ENCODE assay signal across 38 cellular contexts in genomic region chr21:30351534-30351933, GRCh38. TPM values are rescaled to one million over a fixed set of nuclear protein-coding genes. Genes with fewer than 3 reads are reported as not detected.
DNase-seq lines count a peak whose midpoint lies in the region; ATAC-seq, FAIRE-seq and TF ChIP-seq lines count a peak whose summit lies in the region.
"Had no signal": no experiment of that assay in that cellular context is flagged by ENCODE, and none has a peak within 500 bp of the region (broad histone marks: within the 10 kb centered on the region; RNA-seq: fewer than 3 reads in every experiment).

No MANE protein-coding gene starts in this region.

- peak; percentile 46 for FAIRE-seq in endometrium (lab: Jason Lieb, UNC)
- peak; percentile 64 for FAIRE-seq in frontal cortex (lab: Jason Lieb, UNC)
- FAIRE-seq: A204.1, A549, D721Med had no signal

- no peaks in the 10 kb centered on the region for H3K9me3 ChIP-seq in HEK293 (ENCODE audit: control insufficient read depth, insufficient read depth, low read depth, low read length)
- H3K9me3 ChIP-seq: A549, BE2C, Caco-2 had no signal

- TF ChIP-seq CTCF in HEK293 (tag by site-specific recombination; IDR thresholded peaks at IDR 0.05) (no peak), progenitor cell of endocrine pancreas (IDR thresholded peaks at IDR 0.05; ENCODE audit: unreplicated experiment) (no peak)

- H3K4me1 Mint-ChIP-seq in progenitor cell of endocrine pancreas (ENCODE audit: low read depth): peaks cover 19% of the 10 kb centered on the region
- H3K4me1 Mint-ChIP-seq: B cell; CD14-positive monocyte; CD4-positive, alpha-beta memory T cell; CD4-positive, CD25-positive, alpha-beta regulatory T cell; CD8-positive, alpha-beta memory T cell had no signal

- CTCF ChIA-PET in HEK293 (lab: Yijun Ruan, JAX): interaction anchor here (1.3 to 1.5 kb wide), 3 partner anchors 11 to 57 kb away, joined by 3 read pairs; no protein-coding TSS in a partner anchor

- H3K27ac ChIP-seq in HEK293 (ENCODE audit: extremely low read depth, low read depth, low read length): no peak overlapping the region
- H3K27ac ChIP-seq: 22Rv1; A549; BLaER1; BLaER1 treated with 17β-estradiol and CSF1 and Interleukin-3, amounts not matched to agents 10 nM and 100 nM; C4-2B had no signal

- H3K27me3 Mint-ChIP-seq in progenitor cell of endocrine pancreas: no peaks in the 10 kb centered on the region
- H3K27me3 Mint-ChIP-seq: B cell; CD4-positive, CD25-positive, alpha-beta regulatory T cell; CD8-positive, alpha-beta memory T cell had no signal

- ATAC-seq in GM19324 (IDR thresholded peaks at IDR 0.05; ENCODE audit: low FRiP score, unreplicated experiment) (no peak), HG03039 (IDR thresholded peaks at IDR 0.05; ENCODE audit: unreplicated experiment) (no peak)
- ATAC-seq: A549; CD8-positive, alpha-beta T cell had no signal

- no peak for DNase-seq in frontal cortex (ENCODE audit: low spot score in 2 of 2)
- no peak for DNase-seq in progenitor cell of endocrine pancreas (ENCODE audit: low spot score, unreplicated experiment)
- DNase-seq: 8988T; ACHN; AML-193; BE2C; C1 segment of cervical spinal cord; Caco-2; Calu3; CD4-positive, alpha-beta memory T cell; CD4-positive, alpha-beta T cell; CD4-positive, CD25-positive, alpha-beta regulatory T cell; CD8-positive, alpha-beta memory T cell; CD8-positive, alpha-beta T cell; COR-L47; DMS 273 treated with DMSO at 0.1 percent for 48 hours; DMS153; DMS53; DMS79; DMS79 treated with DMSO at 0.1 percent for 48 hours; DND-41; EL had no signal

- no peak overlapping the region for H3K27ac Mint-ChIP-seq in progenitor cell of endocrine pancreas
- H3K27ac Mint-ChIP-seq: B cell; CD14-positive monocyte; CD4-positive, alpha-beta memory T cell; CD4-positive, alpha-beta T cell; CD4-positive, CD25-positive, alpha-beta regulatory T cell; CD8-positive, alpha-beta memory T cell; CD8-positive, alpha-beta T cell had no signal

- no peaks in the 10 kb centered on the region for H3K36me3 Mint-ChIP-seq in progenitor cell of endocrine pancreas (ENCODE audit: insufficient read depth)
- H3K36me3 Mint-ChIP-seq: CD14-positive monocyte; CD4-positive, alpha-beta memory T cell; CD4-positive, CD25-positive, alpha-beta regulatory T cell; CD8-positive, alpha-beta T cell had no signal

- H3K4me3 Mint-ChIP-seq in progenitor cell of endocrine pancreas (ENCODE audit: low read depth): no peak overlapping the region
- H3K4me3 Mint-ChIP-seq: B cell; CD14-positive monocyte; CD4-positive, alpha-beta memory T cell; CD4-positive, alpha-beta T cell; CD4-positive, CD25-positive, alpha-beta regulatory T cell; CD8-positive, alpha-beta memory T cell; CD8-positive, alpha-beta T cell had no signal

- no peaks in the 10 kb centered on the region for H3K36me3 ChIP-seq in HEK293 (ENCODE audit: control insufficient read depth in 2 of 2, insufficient read depth in 1 of 2, low read length in 2 of 2)
- H3K36me3 ChIP-seq: BE2C; BLaER1; BLaER1 treated with 17β-estradiol and CSF1 and Interleukin-3, amounts not matched to agents 10 nM and 100 nM had no signal

- POLR2A ChIA-PET in HEK293 (lab: Yijun Ruan, JAX): no interaction called here

- 0 out of 2 replicates have a peak, but pooled peaks cover 2% of the 10 kb centered on the region for H3K4me1 ChIP-seq in HEK293 (ENCODE audit: control insufficient read depth, insufficient read depth, low read length)
- H3K4me1 ChIP-seq: A549; BE2C; BLaER1; BLaER1 treated with 17β-estradiol and CSF1 and Interleukin-3, amounts not matched to agents 10 nM and 100 nM; Caco-2 had no signal

- H3K9me3 Mint-ChIP-seq in progenitor cell of endocrine pancreas (ENCODE audit: low read depth): no peaks in the 10 kb centered on the region
- H3K9me3 Mint-ChIP-seq: CD4-positive, alpha-beta T cell; CD8-positive, alpha-beta T cell had no signal

- H3K4me3 ChIP-seq in HEK293 (ENCODE audit: low read depth, low read length): no peak overlapping the region
- H3K4me3 ChIP-seq: A549; BLaER1; BLaER1 treated with 17β-estradiol and CSF1 and Interleukin-3, amounts not matched to agents 10 nM and 100 nM had no signal

TF ChIP-seq in HEK293, 187 proteins besides CTCF, POLR2A, EP300 and RAD21 (continues in another document):
- peak; percentile 38; the same call in 1 of the 2 replicates for TF ChIP-seq ZBTB11 (tag by site-specific recombination; conservative IDR thresholded peaks at IDR 0.05; ENCODE audit: low read depth)
- peak; percentile 51 for TF ChIP-seq ZNF555 (tag by site-specific recombination; conservative IDR thresholded peaks at IDR 0.05)
- no peak for TF ChIP-seq ZNF473 (tag by site-specific recombination; IDR thresholded peaks at IDR 0.05)
- no peak for TF ChIP-seq ZNF248 (tag by site-specific recombination; IDR thresholded peaks at IDR 0.05)
- no peak for TF ChIP-seq KLF7 (tag by site-specific recombination; IDR thresholded peaks at IDR 0.05; ENCODE audit: borderline replicate concordance)
- TF ChIP-seq OVOL3 (tag by site-specific recombination; IDR thresholded peaks at IDR 0.05): no peak
- peak; percentile 45 for TF ChIP-seq ZNF426 (tag by site-specific recombination; IDR thresholded peaks at IDR 0.05)
- no peak for TF ChIP-seq ZNF777 (tag by site-specific recombination; IDR thresholded peaks at IDR 0.05; ENCODE audit: borderline replicate concordance)
- no peak for TF ChIP-seq ZBTB20 (tag by site-specific recombination; IDR thresholded peaks at IDR 0.05)
- 0 out of 2 replicates have a peak, but pooled peaks have one; percentile 26 for TF ChIP-seq ZNF623 (tag by site-specific recombination; IDR thresholded peaks at IDR 0.05)
- no peak for TF ChIP-seq ZNF157 (tag by site-specific recombination; IDR thresholded peaks at IDR 0.05)
- 0 out of 2 replicates have a peak, but pooled peaks have one; percentile 31 for TF ChIP-seq ZNF560 (tag by site-specific recombination; IDR thresholded peaks at IDR 0.05; ENCODE audit: borderline replicate concordance)
- peak; percentile 63 for TF ChIP-seq ZNF518A (tag by site-specific recombination; conservative IDR thresholded peaks at IDR 0.05; ENCODE audit: low read depth)

RNA-seq across cellular contexts. Expression of gene KRTAP23-1, which starts 3.1 kb away (rescaled TPM):
- total RNA-seq in frontal cortex: not detected
- not detected in 2 replicates for total RNA-seq in progenitor cell of endocrine pancreas
- total RNA-seq: A172; A673; B cell; Caco-2; Calu3; CD4-positive, alpha-beta memory T cell; CD4-positive, alpha-beta T cell; CD4-positive, CD25-positive, alpha-beta regulatory T cell; CD8-positive, alpha-beta memory T cell; CD8-positive, alpha-beta T cell; Daoy had no signal

RNA-seq across cellular contexts. Expression of gene KRTAP27-1, which starts 14.0 kb away (rescaled TPM):
- total RNA-seq in frontal cortex (not detected), progenitor cell of endocrine pancreas (not detected in 2 replicates)
- total RNA-seq: A172; A673; B cell; Caco-2; Calu3; CD4-positive, alpha-beta memory T cell; CD4-positive, alpha-beta T cell; CD4-positive, CD25-positive, alpha-beta regulatory T cell; CD8-positive, alpha-beta memory T cell; CD8-positive, alpha-beta T cell; Daoy had no signal

RNA-seq across cellular contexts. Expression of gene KRTAP13-2, which starts 20.5 kb away (rescaled TPM):
- total RNA-seq in frontal cortex (not detected), progenitor cell of endocrine pancreas (not detected in 2 replicates)
- total RNA-seq: A172; A673; B cell; Caco-2; Calu3; CD4-positive, alpha-beta memory T cell; CD4-positive, alpha-beta T cell; CD4-positive, CD25-positive, alpha-beta regulatory T cell; CD8-positive, alpha-beta memory T cell; CD8-positive, alpha-beta T cell; Daoy had no signal

RNA-seq across cellular contexts. Expression of gene KRTAP26-1, which starts 31.4 kb away (rescaled TPM):
- total RNA-seq in frontal cortex: not detected
- not detected in 2 replicates for total RNA-seq in progenitor cell of endocrine pancreas
- total RNA-seq: A172; A673; B cell; Caco-2; Calu3; CD4-positive, alpha-beta memory T cell; CD4-positive, alpha-beta T cell; CD4-positive, CD25-positive, alpha-beta regulatory T cell; CD8-positive, alpha-beta memory T cell; CD8-positive, alpha-beta T cell; Daoy had no signal

RNA-seq across cellular contexts. Expression of gene KRTAP13-1, which starts 44.3 kb away (rescaled TPM):
- not detected for total RNA-seq in frontal cortex
- not detected in 2 replicates for total RNA-seq in progenitor cell of endocrine pancreas
- total RNA-seq: A172; A673; B cell; Caco-2; Calu3; CD4-positive, alpha-beta memory T cell; CD4-positive, alpha-beta T cell; CD4-positive, CD25-positive, alpha-beta regulatory T cell; CD8-positive, alpha-beta memory T cell; CD8-positive, alpha-beta T cell; Daoy had no signal
